25 cellular contexts compared by ENCODE assay signal in the genomic region with DNA sequence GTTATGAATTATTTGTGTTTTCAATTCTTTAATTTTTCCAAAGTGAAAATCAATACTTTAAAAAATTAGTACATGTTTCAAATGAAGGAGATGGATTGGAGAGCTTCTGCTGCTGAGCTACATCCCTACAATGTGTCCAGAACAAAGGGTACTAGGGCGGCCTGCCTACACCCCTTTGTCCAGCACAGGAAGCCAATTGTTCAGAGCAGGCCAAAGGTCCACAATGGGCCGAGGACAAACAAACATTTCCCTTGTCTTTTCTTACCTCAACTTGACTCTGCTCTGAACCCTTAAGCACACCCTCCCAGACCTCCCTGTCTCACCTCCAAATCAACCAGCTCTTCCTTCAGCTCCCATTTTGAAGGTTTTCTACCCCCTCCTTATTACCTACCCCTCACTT. TPM values are rescaled to one million over a fixed set of nuclear protein-coding genes. Genes with fewer than 3 reads are reported as not detected.
"Had no signal": no experiment of that assay in that cellular context is flagged by ENCODE, and none has a peak within 500 bp of the region (broad histone marks: within the 10 kb centered on the region; RNA-seq: fewer than 3 reads in every experiment).

No MANE protein-coding gene starts in this region.

- H3K4me3 ChIP-seq: dorsolateral prefrontal cortex, gastrocnemius medialis, left lung, pancreas, spleen, thoracic aorta had no signal

- H3K9me3 Mint-ChIP-seq: immature natural killer cell; mesothelial cell of epicardium; naive thymus-derived CD4-positive, alpha-beta T cell had no signal

- H3K27ac ChIP-seq: gastrocnemius medialis, left lung, pancreas, spleen, thoracic aorta had no signal

- H3K36me3 Mint-ChIP-seq: activated naive CD8-positive, alpha-beta T cell; immature natural killer cell; mesothelial cell of epicardium; naive thymus-derived CD4-positive, alpha-beta T cell had no signal

- ATAC-seq: gastrocnemius medialis; left lung; naive thymus-derived CD4-positive, alpha-beta T cell; pancreas had no signal

- H3K27ac Mint-ChIP-seq: activated naive CD8-positive, alpha-beta T cell; immature natural killer cell; mesothelial cell of epicardium; naive thymus-derived CD4-positive, alpha-beta T cell had no signal

- FAIRE-seq: bronchial epithelial cell, colon, pancreas, urothelium cell line had no signal

- DNase-seq: activated CD4-positive, alpha-beta T cell treated with anti-CD3 and anti-CD28 coated beads for 4 hours; activated CD4-positive, alpha-beta T cell treated with anti-CD3 and anti-CD28 coated beads, Interleukin-2, amount 50 U/mL, for 4 hours; activated CD4-positive, CD25-positive, alpha-beta regulatory T cell; activated effector memory CD4-positive, alpha-beta T cell treated with Interleukin-2 at 50 U/mL for 16 hours; activated naive CD4-positive, alpha-beta T cell treated with Interleukin-2 at 50 U/mL for 16 hours; effector memory CD4-positive, alpha-beta T cell; erythroblast; gastrocnemius medialis; immature natural killer cell; left lung; naive thymus-derived CD4-positive, alpha-beta T cell; pancreas; right cardiac atrium; spleen; stimulated activated naive CD4-positive, alpha-beta T cell treated with Interleukin-2 at 50 U/mL for 16 hours had no signal

- H3K4me1 Mint-ChIP-seq: immature natural killer cell had no signal

- H3K4me1 ChIP-seq: gastrocnemius medialis, left lung, pancreas, spleen had no signal

- H3K27me3 ChIP-seq: gastrocnemius medialis, left lung had no signal

- H3K36me3 ChIP-seq: gastrocnemius medialis, left lung, pancreas, spleen, thoracic aorta had no signal

- H3K9me3 ChIP-seq: gastrocnemius medialis, left lung, pancreas, spleen, thoracic aorta had no signal

- H3K4me3 Mint-ChIP-seq: activated naive CD8-positive, alpha-beta T cell; immature natural killer cell; mesothelial cell of epicardium; naive thymus-derived CD4-positive, alpha-beta T cell had no signal

RNA-seq across cellular contexts. Expression of a gene that starts 39.4 kb away (rescaled TPM):
- total RNA-seq: bronchial epithelial cell; lung microvascular endothelial cell; naive thymus-derived CD4-positive, alpha-beta T cell; pulmonary artery endothelial cell; T-helper 1 cell treated with Interleukin-12 subunit alpha and Interleukin-12 subunit beta and Interleukin-4 antibody, amounts not matched to agents 30 ng/mL and 1 ng/mL, for 36 hours; thoracic aorta had no signal
- polyA plus RNA-seq: immature natural killer cell; naive thymus-derived CD4-positive, alpha-beta T cell had no signal
